21 cellular contexts compared by ENCODE assay signal in the genomic region with DNA sequence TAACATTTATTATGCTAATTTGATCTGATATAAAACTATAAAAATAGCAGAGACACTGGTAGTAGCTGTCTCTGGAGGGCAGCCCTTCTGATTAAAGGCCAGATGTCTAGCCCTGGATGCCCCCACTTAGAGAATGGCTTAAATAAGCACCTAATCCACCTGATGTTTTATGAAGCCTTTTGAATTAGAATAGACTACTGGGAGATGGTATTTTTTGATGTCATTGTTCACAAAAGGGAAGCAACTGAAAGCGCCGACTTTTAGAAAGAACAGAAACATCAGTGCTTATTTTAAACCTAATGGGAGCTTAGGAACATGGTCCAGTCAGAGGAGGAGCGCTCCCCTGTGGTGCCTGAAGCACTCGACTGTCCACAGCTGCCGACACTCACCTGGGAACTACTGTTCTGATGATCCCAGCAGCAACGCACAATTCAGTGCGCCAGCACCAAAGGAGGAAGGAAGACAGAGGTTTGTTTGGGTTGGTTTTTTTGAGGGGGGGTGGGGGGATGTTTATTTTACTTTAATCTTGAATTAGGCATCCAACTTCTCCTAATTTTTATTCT.
A peak's percentile ranks its signal among the peaks of the same experiment; 100 is the strongest.
DNase-seq lines count a peak whose midpoint lies in the region; ATAC-seq and TF ChIP-seq lines count a peak whose summit lies in the region.
"Had no signal": no experiment of that assay in that cellular context is flagged by ENCODE, and none has a peak within 500 bp of the region (broad histone marks: within the 10 kb centered on the region; RNA-seq: fewer than 3 reads in every experiment).

No MANE protein-coding gene starts in this region.

- ATAC-seq in SK-N-SH treated with all-trans-retinoic acid at 6 μM for 48 hours, result peak; percentile 42; the same call in 2 of the 3 replicates
- no peak for ATAC-seq in GM18498 (IDR thresholded peaks at IDR 0.05; ENCODE audit: unreplicated experiment)
- ATAC-seq: CD8-positive, alpha-beta T cell had no signal

- H3K9me3 ChIP-seq in neutrophil, result no peaks in the 10 kb centered on the region
- H3K9me3 ChIP-seq: BLaER1, SJSA1 had no signal

- no peaks in the 10 kb centered on the region for H3K27me3 ChIP-seq in neutrophil
- H3K27me3 ChIP-seq: BLaER1, SJSA1 had no signal

- no peak for TF ChIP-seq CTCF in neutrophil (IDR thresholded peaks at IDR 0.05)

- H3K27ac ChIP-seq in neutrophil, result peak overlapping the region; percentile 49
- H3K27ac ChIP-seq: BLaER1, SJSA1 had no signal

- H3K4me3 ChIP-seq in neutrophil (ENCODE audit: low read depth in 1 of 2, low read length in 1 of 2), result peak overlapping the region in 1 of 2 experiments; percentile 24
- H3K4me3 ChIP-seq: BLaER1, SJSA1 had no signal

- no peaks in the 10 kb centered on the region for H3K36me3 ChIP-seq in neutrophil
- H3K36me3 ChIP-seq: BLaER1, SJSA1 had no signal

- H3K4me1 ChIP-seq in neutrophil (ENCODE audit: control insufficient read depth in 1 of 2, insufficient read depth in 1 of 2, low read depth in 1 of 2, low read length in 1 of 2), result peaks cover 35 to 47% of the 10 kb centered on the region in 2 experiments
- H3K4me1 ChIP-seq: BLaER1 had no signal

- peak; percentile 30 for DNase-seq in NCI-H2227 (lab: John Stamatoyannopoulos, UW; ENCODE audit: unreplicated experiment)
- DNase-seq in NCI-H2227 treated with DMSO at 0.1 percent for 48 hours (lab: John Stamatoyannopoulos, UW), result no peak
- peak; percentile 42 to 60 for DNase-seq in NCI-H524 (lab: John Stamatoyannopoulos, UW)
- DNase-seq in NOMO-1 (lab: John Stamatoyannopoulos, UW; ENCODE audit: unreplicated experiment in 2 of 2), result no peak
- no peak for DNase-seq in CD1c-positive myeloid dendritic cell (ENCODE audit: extremely low spot score)
- DNase-seq: CD8-positive, alpha-beta T cell; DMS79; HCEC 1CT; Kasumi-1; MM.1S; NCI-H1092 treated with DMSO at 0.1 percent for 48 hours; NCI-H187; NCI-H446 treated with DMSO at 0.1 percent for 48 hours; NCI-H774; SW 1271; T-helper 2 cell had no signal

TF ChIP-seq in SK-N-SH treated with all-trans-retinoic acid at 6 μM for 48 hours, 23 proteins besides CTCF, POLR2A, EP300 and RAD21:
- TF ChIP-seq PPARA (CRISPR knock-in tag; IDR thresholded peaks at IDR 0.05; ENCODE audit: borderline replicate concordance), result no peak
- TF ChIP-seq, protein P1, sequence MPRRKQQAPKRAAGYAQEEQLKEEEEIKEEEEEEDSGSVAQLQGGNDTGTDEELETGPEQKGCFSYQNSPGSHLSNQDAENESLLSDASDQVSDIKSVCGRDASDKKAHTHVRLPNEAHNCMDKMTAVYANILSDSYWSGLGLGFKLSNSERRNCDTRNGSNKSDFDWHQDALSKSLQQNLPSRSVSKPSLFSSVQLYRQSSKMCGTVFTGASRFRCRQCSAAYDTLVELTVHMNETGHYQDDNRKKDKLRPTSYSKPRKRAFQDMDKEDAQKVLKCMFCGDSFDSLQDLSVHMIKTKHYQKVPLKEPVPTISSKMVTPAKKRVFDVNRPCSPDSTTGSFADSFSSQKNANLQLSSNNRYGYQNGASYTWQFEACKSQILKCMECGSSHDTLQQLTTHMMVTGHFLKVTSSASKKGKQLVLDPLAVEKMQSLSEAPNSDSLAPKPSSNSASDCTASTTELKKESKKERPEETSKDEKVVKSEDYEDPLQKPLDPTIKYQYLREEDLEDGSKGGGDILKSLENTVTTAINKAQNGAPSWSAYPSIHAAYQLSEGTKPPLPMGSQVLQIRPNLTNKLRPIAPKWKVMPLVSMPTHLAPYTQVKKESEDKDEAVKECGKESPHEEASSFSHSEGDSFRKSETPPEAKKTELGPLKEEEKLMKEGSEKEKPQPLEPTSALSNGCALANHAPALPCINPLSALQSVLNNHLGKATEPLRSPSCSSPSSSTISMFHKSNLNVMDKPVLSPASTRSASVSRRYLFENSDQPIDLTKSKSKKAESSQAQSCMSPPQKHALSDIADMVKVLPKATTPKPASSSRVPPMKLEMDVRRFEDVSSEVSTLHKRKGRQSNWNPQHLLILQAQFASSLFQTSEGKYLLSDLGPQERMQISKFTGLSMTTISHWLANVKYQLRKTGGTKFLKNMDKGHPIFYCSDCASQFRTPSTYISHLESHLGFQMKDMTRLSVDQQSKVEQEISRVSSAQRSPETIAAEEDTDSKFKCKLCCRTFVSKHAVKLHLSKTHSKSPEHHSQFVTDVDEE (CRISPR knock-in tag; IDR thresholded peaks at IDR 0.05), result no peak
- TF ChIP-seq ISL1 (CRISPR knock-in tag; IDR thresholded peaks at IDR 0.05), result no peak
- TF ChIP-seq SNAI2 (CRISPR knock-in tag; IDR thresholded peaks at IDR 0.05), result no peak
- TF ChIP-seq TOX (CRISPR knock-in tag; IDR thresholded peaks at IDR 0.05; ENCODE audit: borderline replicate concordance), result no peak
- TF ChIP-seq ZNF8 (CRISPR knock-in tag; IDR thresholded peaks at IDR 0.05), result no peak
- TF ChIP-seq, protein P2, sequence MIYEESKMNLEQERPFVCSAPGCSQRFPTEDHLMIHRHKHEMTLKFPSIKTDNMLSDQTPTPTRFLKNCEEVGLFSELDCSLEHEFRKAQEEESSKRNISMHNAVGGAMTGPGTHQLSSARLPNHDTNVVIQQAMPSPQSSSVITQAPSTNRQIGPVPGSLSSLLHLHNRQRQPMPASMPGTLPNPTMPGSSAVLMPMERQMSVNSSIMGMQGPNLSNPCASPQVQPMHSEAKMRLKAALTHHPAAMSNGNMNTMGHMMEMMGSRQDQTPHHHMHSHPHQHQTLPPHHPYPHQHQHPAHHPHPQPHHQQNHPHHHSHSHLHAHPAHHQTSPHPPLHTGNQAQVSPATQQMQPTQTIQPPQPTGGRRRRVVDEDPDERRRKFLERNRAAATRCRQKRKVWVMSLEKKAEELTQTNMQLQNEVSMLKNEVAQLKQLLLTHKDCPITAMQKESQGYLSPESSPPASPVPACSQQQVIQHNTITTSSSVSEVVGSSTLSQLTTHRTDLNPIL (CRISPR knock-in tag; IDR thresholded peaks at IDR 0.05; ENCODE audit: low read depth), result no peak

Comparison
In these comparisons a context has a peak if more than half of its experiments do, and no peak if none do; other contexts are left out.
1. DNase-seq: peak in NCI-H2227 (single experiment) and NCI-H524 (2 of 2); none in NCI-H2227 treated with DMSO at 0.1 percent for 48 hours (single experiment), NOMO-1 (0 of 2) and CD1c-positive myeloid dendritic cell (single experiment).